In genomic region chr22:45101828-45102227, GRCh38 we compare ENCODE assay signal across 9 cellular contexts.
DNase-seq lines count a peak whose midpoint lies in the region; ATAC-seq, FAIRE-seq and TF ChIP-seq lines count a peak whose summit lies in the region.
"Had no signal": no experiment of that assay in that cellular context is flagged by ENCODE, and none has a peak within 500 bp of the region (broad histone marks: within the 10 kb centered on the region; RNA-seq: fewer than 3 reads in every experiment).

No MANE protein-coding gene starts in this region.

- H3K27ac ChIP-seq in brain microvascular endothelial cell = no peak overlapping the region
- H3K27ac ChIP-seq in kidney (ENCODE audit: low read depth in 2 of 2, low read length in 2 of 2) = no peak overlapping the region

- H3K27me3 ChIP-seq in brain microvascular endothelial cell (replicated peaks) = no peaks in the 10 kb centered on the region

- H3K4me1 ChIP-seq in kidney (ENCODE audit: control insufficient read depth in 1 of 2, insufficient read depth in 1 of 2, low read depth in 1 of 2, low read length in 2 of 2) = no peaks in the 10 kb centered on the region

- no peak overlapping the region for H3K27ac Mint-ChIP-seq in stimulated activated memory B cell treated with anti-CD40 and anti-IgM and Interleukin-4, amounts not matched to agents 10 μg/mL and 1 μg/mL and 100 μg/mL, for 72 hours
- H3K27ac Mint-ChIP-seq: T-helper 1 cell treated with Interleukin-12 subunit alpha and Interleukin-12 subunit beta and Interleukin-4 antibody, amounts not matched to agents 30 μg/mL and 1 μg/mL, for 36 hours had no signal

- no peak overlapping the region for H3K9ac ChIP-seq in kidney (ENCODE audit: low read length in 2 of 2)

- H3K4me3 ChIP-seq in brain microvascular endothelial cell (ENCODE audit: low read depth, low read length) (no peak overlapping the region), kidney (ENCODE audit: low read length in 2 of 2) (no peak overlapping the region)

- H3K4me1 Mint-ChIP-seq in stimulated activated memory B cell treated with anti-CD40 and anti-IgM and Interleukin-4, amounts not matched to agents 10 μg/mL and 1 μg/mL and 100 μg/mL, for 72 hours = no peaks in the 10 kb centered on the region

- H3K36me3 ChIP-seq in brain microvascular endothelial cell (replicated peaks) = no peaks in the 10 kb centered on the region
- no peaks in the 10 kb centered on the region for H3K36me3 ChIP-seq in kidney (ENCODE audit: control insufficient read depth in 1 of 2, insufficient read depth in 2 of 2, low read length in 2 of 2)

- H3K36me3 Mint-ChIP-seq in stimulated activated memory B cell treated with anti-CD40 and anti-IgM and Interleukin-4, amounts not matched to agents 10 μg/mL and 1 μg/mL and 100 μg/mL, for 72 hours = no peaks in the 10 kb centered on the region

- TF ChIP-seq CTCF in brain microvascular endothelial cell (IDR thresholded peaks at IDR 0.05; ENCODE audit: low read depth, low read length, missing control alignments) = peak; percentile 72
- peak; percentile 49 for TF ChIP-seq CTCF in kidney (IDR thresholded peaks at IDR 0.05; ENCODE audit: borderline replicate concordance, extremely low read depth, insufficient read depth)

- H3K4me3 Mint-ChIP-seq in stimulated activated memory B cell treated with anti-CD40 and anti-IgM and Interleukin-4, amounts not matched to agents 10 μg/mL and 1 μg/mL and 100 μg/mL, for 72 hours = no peak overlapping the region
- H3K4me3 Mint-ChIP-seq: T-helper 1 cell treated with Interleukin-12 subunit alpha and Interleukin-12 subunit beta and Interleukin-4 antibody, amounts not matched to agents 30 μg/mL and 1 μg/mL, for 36 hours had no signal

- peak; percentile 22 for DNase-seq in COR-L47 (lab: John Stamatoyannopoulos, UW)
- DNase-seq in HCEC 1CT = peak; percentile 63
- DNase-seq in NOMO-1 treated with DMSO at 0.1 percent for 48 hours (lab: John Stamatoyannopoulos, UW; ENCODE audit: unreplicated experiment) = peak; percentile 64
- peak; percentile 34 for DNase-seq in brain microvascular endothelial cell
- DNase-seq in kidney = no peak
- DNase-seq in activated gamma-delta T cell treated with Interleukin-2 at 50 U/mL for 16 hours = no peak

- ATAC-seq in stimulated activated memory B cell treated with anti-CD40 and anti-IgM and Interleukin-4, amounts not matched to agents 10 μg/mL and 1 μg/mL and 100 μg/mL, for 72 hours = peak; percentile 46
- ATAC-seq in HG02981 (IDR thresholded peaks at IDR 0.05; ENCODE audit: unreplicated experiment) = no peak

- no peak for FAIRE-seq in kidney (lab: Jason Lieb, UNC)

- peaks cover 56% of the 10 kb centered on the region for H3K27me3 Mint-ChIP-seq in stimulated activated memory B cell treated with anti-CD40 and anti-IgM and Interleukin-4, amounts not matched to agents 10 μg/mL and 1 μg/mL and 100 μg/mL, for 72 hours

- intact Hi-C loops in kidney (cut with DNase I) = no loop called here

- no peaks in the 10 kb centered on the region for H3K9me3 ChIP-seq in kidney (ENCODE audit: control insufficient read depth in 1 of 2, low read length in 2 of 2)

- in situ Hi-C loops in brain microvascular endothelial cell (cut with HindIII; ENCODE audit: low pct_ligation_motif_present, low sequenced_read_pairs) = no loop called here

- no peaks in the 10 kb centered on the region for H3K9me3 Mint-ChIP-seq in stimulated activated memory B cell treated with anti-CD40 and anti-IgM and Interleukin-4, amounts not matched to agents 10 μg/mL and 1 μg/mL and 100 μg/mL, for 72 hours
- H3K9me3 Mint-ChIP-seq: T-helper 1 cell treated with Interleukin-12 subunit alpha and Interleukin-12 subunit beta and Interleukin-4 antibody, amounts not matched to agents 30 μg/mL and 1 μg/mL, for 36 hours had no signal

Comparison
In these comparisons a context has a peak if more than half of its experiments do, and no peak if none do; other contexts are left out.
1. DNase-seq: peak in COR-L47 (single experiment), HCEC 1CT (single experiment), NOMO-1 treated with DMSO at 0.1 percent for 48 hours (single experiment) and brain microvascular endothelial cell (single experiment); none in kidney (single experiment) and activated gamma-delta T cell treated with Interleukin-2 at 50 U/mL for 16 hours (single experiment).